8 cellular contexts compared by ENCODE assay signal in genomic region chr6:156777577-156777865, GRCh38. TPM values are rescaled to one million over a fixed set of nuclear protein-coding genes. Genes with fewer than 3 reads are reported as not detected.
DNase-seq lines count a peak whose midpoint lies in the region; ATAC-seq and TF ChIP-seq lines count a peak whose summit lies in the region.

No MANE protein-coding gene starts in this region.

- 0% methylated on average over 3 to 6 of the region's 57 CpGs for WGBS in lower leg skin, 2 donors

- no peaks in the 10 kb centered on the region for H3K36me3 ChIP-seq in vagina

- H3K27ac ChIP-seq in angular gyrus (ENCODE audit: low read depth, low read length), result peak overlapping the region; percentile 98
- H3K27ac ChIP-seq in vagina, result peak overlapping the region; percentile 99

- ATAC-seq in GM21786 (IDR thresholded peaks at IDR 0.05; ENCODE audit: unreplicated experiment), result no peak

- peak; percentile 44 for DNase-seq in stimulated activated CD8-positive, alpha-beta memory T cell treated with anti-CD3 and anti-CD28 coated beads, Interleukin-4, amount 100 ng/mL, for 24 hours (ENCODE audit: low read depth)
- DNase-seq in stimulated activated CD8-positive, alpha-beta memory T cell treated with anti-CD3 and anti-CD28 coated beads, Interleukin-4, amount 100 ng/mL, for 48 hours, result no peak
- DNase-seq in lower leg skin (ENCODE audit: low spot score in 2 of 2) (no peak), vagina (ENCODE audit: extremely low spot score in 2 of 2) (no peak), putamen (ENCODE audit: low spot score) (no peak), A172 (ENCODE audit: low spot score) (no peak)

- intact Hi-C loops in lower leg skin (cut with DNase I; ENCODE audit: low total_unique reads) (loop anchor here (5.0 kb wide), 2 partner anchors 55 to 255 kb away; no protein-coding TSS in a partner anchor), vagina (cut with DNase I) (loop anchor here (2.0 to 10.0 kb wide), 3 partner anchors 59 to 213 kb away; no protein-coding TSS in a partner anchor)

- peaks cover 43% of the 10 kb centered on the region for H3K4me1 ChIP-seq in vagina

- peak overlapping the region; percentile 69 for H3K4me3 ChIP-seq in lower leg skin (ENCODE audit: low read depth, poor library complexity, severe bottlenecking)
- peak overlapping the region; percentile 91 to 92 for H3K4me3 ChIP-seq in vagina

- no peaks in the 10 kb centered on the region for H3K9me3 ChIP-seq in vagina

- TF ChIP-seq CTCF in lower leg skin (IDR thresholded peaks at IDR 0.05) (no peak), vagina (IDR thresholded peaks at IDR 0.05) (no peak)

- no peaks in the 10 kb centered on the region for H3K27me3 ChIP-seq in vagina

- TF ChIP-seq POLR2A in lower leg skin (IDR thresholded peaks at IDR 0.05) (no peak), vagina (IDR thresholded peaks at IDR 0.05) (no peak)

RNA-seq across cellular contexts. Expression of gene ARID1B, which starts 0.3 kb away (rescaled TPM):
- total RNA-seq in lower leg skin (100 to 1,000 TPM in 3 of 4 donors, 10 to 100 TPM in 1; 87.3 to 132 (median 102) TPM), vagina (141 TPM)
- total RNA-seq in A172 (2014; rRNA removed; shearing (Covaris generic)), result 13.8 and 14.4 TPM in 2 replicates
